ENCODE assay signal across 11 cellular contexts in genomic region chr7:128915271-128915819, GRCh38. TPM values are rescaled to one million over a fixed set of nuclear protein-coding genes. Genes with fewer than 3 reads are reported as not detected.
DNase-seq lines count a peak whose midpoint lies in the region; ATAC-seq and TF ChIP-seq lines count a peak whose summit lies in the region.
"Had no signal": no experiment of that assay in that cellular context is flagged by ENCODE, and none has a peak within 500 bp of the region (broad histone marks: within the 10 kb centered on the region; RNA-seq: fewer than 3 reads in every experiment).

No MANE protein-coding gene starts in this region.

- no peak overlapping the region for H3K27ac Mint-ChIP-seq in activated naive CD4-positive, alpha-beta T cell treated with anti-CD3 and anti-CD28 coated beads, Interleukin-2, amount 10 ng/mL, durations not matched to agents 7 days and 5 days
- no peak overlapping the region for H3K27ac Mint-ChIP-seq in activated T-helper 17 cell treated with anti-CD3 and anti-CD28 coated beads, Interleukin-2, amount 50 U/mL, for 72 hours

- no peak for DNase-seq in activated naive CD4-positive, alpha-beta T cell treated with anti-CD3 and anti-CD28 coated beads, Interleukin-2, amount 10 ng/mL, durations not matched to agents 7 days and 5 days
- DNase-seq in activated naive CD4-positive, alpha-beta T cell treated with Interleukin-2 at 50 U/mL for 16 hours, result no peak
- DNase-seq in lower lobe of right lung (no peak), thoracic aorta (ENCODE audit: low spot score) (no peak), WERI-Rb-1 (no peak), inferior parietal cortex (ENCODE audit: extremely low spot score) (no peak), GM23248 (no peak)

- H3K36me3 Mint-ChIP-seq in activated naive CD4-positive, alpha-beta T cell treated with anti-CD3 and anti-CD28 coated beads, Interleukin-2, amount 10 ng/mL, durations not matched to agents 7 days and 5 days, result no peaks in the 10 kb centered on the region
- H3K36me3 Mint-ChIP-seq in activated T-helper 17 cell treated with anti-CD3 and anti-CD28 coated beads, Interleukin-2, amount 50 U/mL, for 72 hours (ENCODE audit: low read depth), result no peaks in the 10 kb centered on the region

- H3K27ac ChIP-seq in lower lobe of right lung, result no peak overlapping the region
- H3K27ac ChIP-seq in thoracic aorta, result no peak overlapping the region
- H3K27ac ChIP-seq in WERI-Rb-1, result no peak overlapping the region
- no peak overlapping the region for H3K27ac ChIP-seq in GM23248
- H3K27ac ChIP-seq: KMS-11, pancreas had no signal

- peaks cover 60% of the 10 kb centered on the region for H3K27me3 ChIP-seq in lower lobe of right lung (ENCODE audit: low read depth)
- H3K27me3 ChIP-seq in thoracic aorta (replicated peaks; ENCODE audit: insufficient read depth), result no peaks in the 10 kb centered on the region
- no peaks in the 10 kb centered on the region for H3K27me3 ChIP-seq in WERI-Rb-1 (ENCODE audit: insufficient read depth, low read depth, severe bottlenecking)
- peaks cover 58% of the 10 kb centered on the region for H3K27me3 ChIP-seq in GM23248 (replicated peaks; ENCODE audit: insufficient read depth)
- H3K27me3 ChIP-seq: pancreas had no signal

- H3K36me3 ChIP-seq in lower lobe of right lung (no peaks in the 10 kb centered on the region), thoracic aorta (no peaks in the 10 kb centered on the region), WERI-Rb-1 (no peaks in the 10 kb centered on the region), GM23248 (ENCODE audit: low read depth) (no peaks in the 10 kb centered on the region)
- H3K36me3 ChIP-seq: pancreas had no signal

- CTCF ChIA-PET in activated naive CD4-positive, alpha-beta T cell treated with anti-CD3 and anti-CD28 coated beads, Interleukin-2, amount 10 ng/mL, durations not matched to agents 7 days and 5 days (lab: Charles Lee), result interaction anchor here (1.3 kb wide), 1 partner anchor 176 kb away, joined by 4 read pairs; no protein-coding TSS in a partner anchor

- intact Hi-C loops in lower lobe of right lung (cut with DNase I), result no loop called here

- no peak overlapping the region for H3K4me2 ChIP-seq in GM23248 (ENCODE audit: unreplicated experiment)
- H3K4me2 ChIP-seq: KMS-11 had no signal

- peak overlapping the region; percentile 6 for H3K4me3 Mint-ChIP-seq in activated naive CD4-positive, alpha-beta T cell treated with anti-CD3 and anti-CD28 coated beads, Interleukin-2, amount 10 ng/mL, durations not matched to agents 7 days and 5 days
- H3K4me3 Mint-ChIP-seq in activated T-helper 17 cell treated with anti-CD3 and anti-CD28 coated beads, Interleukin-2, amount 50 U/mL, for 72 hours, result peak overlapping the region; percentile 78

- no peak for TF ChIP-seq CTCF in lower lobe of right lung (IDR thresholded peaks at IDR 0.05)
- no peak for TF ChIP-seq CTCF in thoracic aorta (IDR thresholded peaks at IDR 0.05)
- no peak for TF ChIP-seq CTCF in WERI-Rb-1 (IDR thresholded peaks at IDR 0.05; ENCODE audit: low read depth, low read length)

- H2AFZ ChIP-seq in GM23248, result no peak overlapping the region; the same call in 1 of the 2 replicates

- ATAC-seq in activated T-helper 17 cell treated with anti-CD3 and anti-CD28 coated beads, Interleukin-2, amount 50 U/mL, for 72 hours (replicated peaks), result no peak
- ATAC-seq in lower lobe of right lung (no peak), thoracic aorta (ENCODE audit: insufficient number of reproducible peaks, low FRiP score, low read depth) (no peak)

- in situ Hi-C loops in GM23248 (cut with MboI), result no loop called here

- H3K9me2 ChIP-seq in GM23248 (ENCODE audit: insufficient read depth), result no peaks in the 10 kb centered on the region

- peak overlapping the region; percentile 39 for H3K4me3 ChIP-seq in lower lobe of right lung
- H3K4me3 ChIP-seq in thoracic aorta, result peak overlapping the region; percentile 65
- no peak overlapping the region for H3K4me3 ChIP-seq in WERI-Rb-1 (ENCODE audit: low read depth, low read length)
- no peak overlapping the region for H3K4me3 ChIP-seq in GM23248

- H4K20me1 ChIP-seq in GM23248 (ENCODE audit: insufficient read depth), result no peaks in the 10 kb centered on the region

- H3K4me1 Mint-ChIP-seq in activated naive CD4-positive, alpha-beta T cell treated with anti-CD3 and anti-CD28 coated beads, Interleukin-2, amount 10 ng/mL, durations not matched to agents 7 days and 5 days, result peaks cover 4% of the 10 kb centered on the region
- peaks cover 11% of the 10 kb centered on the region for H3K4me1 Mint-ChIP-seq in activated T-helper 17 cell treated with anti-CD3 and anti-CD28 coated beads, Interleukin-2, amount 50 U/mL, for 72 hours

- H3K4me1 ChIP-seq in lower lobe of right lung, result peaks cover 13% of the 10 kb centered on the region
- peaks cover 5% of the 10 kb centered on the region in 2 donors for H3K4me1 ChIP-seq in thoracic aorta (ENCODE audit: control insufficient read depth in 1 of 2, low read depth in 2 of 2)
- H3K4me1 ChIP-seq in GM23248 (ENCODE audit: insufficient read depth), result no peaks in the 10 kb centered on the region
- H3K4me1 ChIP-seq: pancreas had no signal

- WGBS in GM23248 (ENCODE audit: low coverage in 1 of 2, low lambda C conversion rate in 2 of 2, missing lambda C conversion rate in 2 of 2), 2 experiments, result 4 to 6% methylated on average over 21 to 33 of the region's 34 CpGs

- H3K27me3 Mint-ChIP-seq in activated naive CD4-positive, alpha-beta T cell treated with anti-CD3 and anti-CD28 coated beads, Interleukin-2, amount 10 ng/mL, durations not matched to agents 7 days and 5 days, result peaks cover 89% of the 10 kb centered on the region
- H3K27me3 Mint-ChIP-seq in activated T-helper 17 cell treated with anti-CD3 and anti-CD28 coated beads, Interleukin-2, amount 50 U/mL, for 72 hours, result peaks cover 18% of the 10 kb centered on the region

- no peaks in the 10 kb centered on the region for H3F3A ChIP-seq in GM23248 (ENCODE audit: insufficient read depth)

- no peak overlapping the region for H3K9ac ChIP-seq in GM23248
- H3K9ac ChIP-seq: KMS-11 had no signal

- no peaks in the 10 kb centered on the region for H3K79me2 ChIP-seq in GM23248 (ENCODE audit: insufficient read depth)

- no peaks in the 10 kb centered on the region for H3K9me3 Mint-ChIP-seq in activated naive CD4-positive, alpha-beta T cell treated with anti-CD3 and anti-CD28 coated beads, Interleukin-2, amount 10 ng/mL, durations not matched to agents 7 days and 5 days
- no peaks in the 10 kb centered on the region for H3K9me3 Mint-ChIP-seq in activated T-helper 17 cell treated with anti-CD3 and anti-CD28 coated beads, Interleukin-2, amount 50 U/mL, for 72 hours

- H3K9me3 ChIP-seq in lower lobe of right lung (no peaks in the 10 kb centered on the region), thoracic aorta (no peaks in the 10 kb centered on the region), WERI-Rb-1 (ENCODE audit: severe bottlenecking) (no peaks in the 10 kb centered on the region), GM23248 (ENCODE audit: low read depth) (no peaks in the 10 kb centered on the region)
- H3K9me3 ChIP-seq: pancreas had no signal

RNA-seq across cellular contexts. Expression of gene KCP, which starts 4.8 kb away (rescaled TPM):
- 1 to 10 TPM in 1 of 2 donors, under 1 TPM in 1; 0.09 to 1.0 TPM for total RNA-seq in activated T-helper 17 cell treated with anti-CD3 and anti-CD28 coated beads, Interleukin-2, amount 50 U/mL, for 72 hours
- 1.3 TPM for total RNA-seq in lower lobe of right lung
- 1 to 10 TPM in 1 of 2 donors, under 1 TPM in 1; 0.81 to 2.0 TPM for total RNA-seq in thoracic aorta
- total RNA-seq in GM23248 (2014; rRNA removed; shearing (Covaris generic)), result not detected in 2 replicates
- polyA plus RNA-seq in GM23248 (2016; fragmentation: Nextera tagmentation; extraction: Ambion mirVana), result 0.10 TPM in 2 replicates
- polyA plus RNA-seq: BJ had no signal

RNA-seq across cellular contexts. Expression of gene IRF5, which starts 22.4 kb away (rescaled TPM):
- 10 to 100 TPM; 22.5 to 25.4 TPM for total RNA-seq in activated T-helper 17 cell treated with anti-CD3 and anti-CD28 coated beads, Interleukin-2, amount 50 U/mL, for 72 hours
- 46.0 TPM for total RNA-seq in lower lobe of right lung
- total RNA-seq in thoracic aorta, result 10 to 100 TPM; 11.9 to 25.0 TPM
- total RNA-seq in GM23248 (2014; rRNA removed; shearing (Covaris generic)), result under 0.01 and 1.6 TPM in 2 replicates
- 0.14 and 0.16 TPM in 2 replicates for polyA plus RNA-seq in GM23248 (2016; fragmentation: Nextera tagmentation; extraction: Ambion mirVana)

RNA-seq across cellular contexts. Expression of gene ATP6V1F, which starts 52.7 kb away (rescaled TPM):
- 100 to 1,000 TPM in 1 of 2 donors, 10 to 100 TPM in 1; 69.9 to 127 TPM for total RNA-seq in activated T-helper 17 cell treated with anti-CD3 and anti-CD28 coated beads, Interleukin-2, amount 50 U/mL, for 72 hours
- total RNA-seq in lower lobe of right lung, result 208 TPM
- 10 to 100 TPM; 73.6 to 96.0 TPM for total RNA-seq in thoracic aorta
- 96.5 and 124 TPM in 2 replicates for total RNA-seq in GM23248 (2014; rRNA removed; shearing (Covaris generic))
- polyA plus RNA-seq in GM23248 (2016; fragmentation: Nextera tagmentation; extraction: Ambion mirVana), result 243 and 264 TPM in 2 replicates

Comparison
In these comparisons a context has a peak if more than half of its experiments do, and no peak if none do; other contexts are left out.
1. H3K4me3 ChIP-seq: peak in lower lobe of right lung (single experiment) and thoracic aorta (single experiment); none in WERI-Rb-1 (single experiment) and GM23248 (single experiment).